8 cellular contexts compared by ENCODE assay signal in genomic region chr11:32176223-32176811, GRCh38.
A peak's percentile ranks its signal among the peaks of the same experiment; 100 is the strongest.
DNase-seq lines count a peak whose midpoint lies in the region; ATAC-seq and TF ChIP-seq lines count a peak whose summit lies in the region.

No MANE protein-coding gene starts in this region.

- H3K27ac ChIP-seq in IMR-90 (ENCODE audit: insufficient read depth, low read length) (no peak overlapping the region), OCI-LY1 (ENCODE audit: low read depth, low read length, poor library complexity, severe bottlenecking) (no peak overlapping the region)

- no peaks in the 10 kb centered on the region for H3K4me1 ChIP-seq in IMR-90 (ENCODE audit: control insufficient read depth, insufficient read depth, low read length)
- no peaks in the 10 kb centered on the region for H3K4me1 ChIP-seq in OCI-LY1 (ENCODE audit: insufficient read depth, low read length, severe bottlenecking)

- H3K4me3 ChIP-seq in IMR-90 (ENCODE audit: insufficient read depth, low read depth, low read length) (no peak overlapping the region), OCI-LY1 (ENCODE audit: low read depth, low read length, poor library complexity, severe bottlenecking) (no peak overlapping the region)

- H3K4ac ChIP-seq in IMR-90 (ENCODE audit: low read depth, low read length), result no peak overlapping the region

- peaks cover 21 to 22% of the 10 kb centered on the region in 2 donors for H3K27me3 Mint-ChIP-seq in natural killer cell (ENCODE audit: low read depth in 2 of 2)
- no peaks in the 10 kb centered on the region for H3K27me3 Mint-ChIP-seq in stimulated activated memory B cell treated with anti-CD40 and anti-IgM and Interleukin-4, amounts not matched to agents 10 μg/mL and 1 μg/mL and 100 μg/mL, for 72 hours

- H3K9me3 ChIP-seq in IMR-90 (ENCODE audit: control insufficient read depth, insufficient read depth, low read length) (no peaks in the 10 kb centered on the region), OCI-LY1 (ENCODE audit: low read length) (no peaks in the 10 kb centered on the region)

- H3K23ac ChIP-seq in IMR-90 (ENCODE audit: low read depth, low read length), result no peak overlapping the region

- H2BK15ac ChIP-seq in IMR-90 (ENCODE audit: low read depth, low read length), result no peak overlapping the region

- no peak overlapping the region for H4K5ac ChIP-seq in IMR-90 (ENCODE audit: low read depth, low read length)

- no peak overlapping the region for H3K4me3 Mint-ChIP-seq in natural killer cell
- no peak overlapping the region for H3K4me3 Mint-ChIP-seq in stimulated activated memory B cell treated with anti-CD40 and anti-IgM and Interleukin-4, amounts not matched to agents 10 μg/mL and 1 μg/mL and 100 μg/mL, for 72 hours

- in situ Hi-C loops in IMR-90 (cut with MboI; ENCODE audit: low sequenced_read_pairs), result no loop called here

- no peak overlapping the region for H3K27ac Mint-ChIP-seq in natural killer cell
- no peak overlapping the region for H3K27ac Mint-ChIP-seq in stimulated activated memory B cell treated with anti-CD40 and anti-IgM and Interleukin-4, amounts not matched to agents 10 μg/mL and 1 μg/mL and 100 μg/mL, for 72 hours

- H3K79me2 ChIP-seq in OCI-LY1 (ENCODE audit: insufficient read depth, low read length), result no peaks in the 10 kb centered on the region

- WGBS in IMR-90 (ENCODE audit: extremely low coverage in 2 of 2, insufficient read length in 1 of 2), 2 experiments, result 0% methylated on average over 1 of the region's 7 CpGs; no CpG with 5 or more reads in 1 of the 2 experiments

- TF ChIP-seq POLR2A in IMR-90 (IDR thresholded peaks at IDR 0.05; ENCODE audit: low read depth, low read length) (no peak), erythroblast (IDR thresholded peaks at IDR 0.05; ENCODE audit: low read length) (no peak)

- TF ChIP-seq CTCF in IMR-90 (conservative IDR thresholded peaks at IDR 0.05; ENCODE audit: low read depth, low read length) (peak; percentile 96), OCI-LY1 (IDR thresholded peaks at IDR 0.05; ENCODE audit: low read length) (peak; percentile 78), natural killer cell (IDR thresholded peaks at IDR 0.05) (peak; percentile 92)

- H4K20me1 ChIP-seq in IMR-90 (ENCODE audit: insufficient read depth, low read length), result no peaks in the 10 kb centered on the region
- H4K20me1 ChIP-seq in OCI-LY1 (ENCODE audit: insufficient read depth, low read length), result no peaks in the 10 kb centered on the region

- no peak overlapping the region for H3K18ac ChIP-seq in IMR-90 (ENCODE audit: low read depth, low read length)

- H3K27me3 ChIP-seq in IMR-90 (ENCODE audit: control insufficient read depth, insufficient read depth, low read length), result peaks cover 12% of the 10 kb centered on the region
- H3K27me3 ChIP-seq in OCI-LY1 (ENCODE audit: insufficient read depth, low read length), result no peaks in the 10 kb centered on the region

- H3K9me2 ChIP-seq in OCI-LY1 (ENCODE audit: low read depth, low read length), result no peaks in the 10 kb centered on the region

- H3K56ac ChIP-seq in IMR-90 (ENCODE audit: extremely low read depth, insufficient read depth, low read length), result no peak overlapping the region

- no peaks in the 10 kb centered on the region for H3K36me3 ChIP-seq in IMR-90 (ENCODE audit: control insufficient read depth, insufficient read depth, low read length)
- no peaks in the 10 kb centered on the region for H3K36me3 ChIP-seq in OCI-LY1 (ENCODE audit: insufficient read depth, low read length)

- no peaks in the 10 kb centered on the region for H3K9me3 Mint-ChIP-seq in natural killer cell
- H3K9me3 Mint-ChIP-seq in stimulated activated memory B cell treated with anti-CD40 and anti-IgM and Interleukin-4, amounts not matched to agents 10 μg/mL and 1 μg/mL and 100 μg/mL, for 72 hours, result no peaks in the 10 kb centered on the region

- no peak overlapping the region for H2BK120ac ChIP-seq in IMR-90 (ENCODE audit: low read depth, low read length)

- H4K91ac ChIP-seq in IMR-90 (ENCODE audit: insufficient read depth, low read depth, low read length), result no peak overlapping the region

- peaks cover 0 to 6% of the 10 kb centered on the region in 2 donors for H3K4me1 Mint-ChIP-seq in natural killer cell
- H3K4me1 Mint-ChIP-seq in stimulated activated memory B cell treated with anti-CD40 and anti-IgM and Interleukin-4, amounts not matched to agents 10 μg/mL and 1 μg/mL and 100 μg/mL, for 72 hours, result peaks cover 3% of the 10 kb centered on the region

- H2AK9ac ChIP-seq in IMR-90 (replicated peaks; ENCODE audit: low read depth, low read length, poor library complexity), result no peak overlapping the region

- H2BK20ac ChIP-seq in IMR-90 (ENCODE audit: low read depth, low read length), result no peak overlapping the region

- H3K79me1 ChIP-seq in IMR-90 (ENCODE audit: low read depth in 1 of 2, low read length in 2 of 2), result no peaks in the 10 kb centered on the region

- dilution Hi-C loops in IMR-90 (cut with HindIII; ENCODE audit: low sequenced_read_pairs, unreplicated experiment), result no loop called here

- intact Hi-C loops in IMR-90 (cut with micrococcal nuclease) (loop anchor here (1.0 to 10.0 kb wide), 7 partner anchors 121 to 1069 kb away; no protein-coding TSS in a partner anchor), natural killer cell (cut with micrococcal nuclease) (loop anchor here (1.0 to 10.0 kb wide), 4 partner anchors 124 to 1069 kb away; no protein-coding TSS in a partner anchor)

- DNase-seq in DMS 273 (lab: John Stamatoyannopoulos, UW; ENCODE audit: unreplicated experiment), result peak; percentile 92
- peak; percentile 76 for DNase-seq in IMR-90
- DNase-seq in activated CD8-positive, alpha-beta memory T cell treated with anti-CD3 and anti-CD28 coated beads, Interleukin-2, amount 50 U/mL, for 48 hours, result peak; percentile 87
- peak; percentile 83 to 91 for DNase-seq in erythroblast (lab: John Stamatoyannopoulos, UW)
- DNase-seq in natural killer cell, result peak; percentile 69

- H3K14ac ChIP-seq in IMR-90 (replicated peaks; ENCODE audit: low read depth, low read length), result no peak overlapping the region

- H4K8ac ChIP-seq in IMR-90 (ENCODE audit: low read depth in 2 of 2, low read length in 2 of 2), result no peak overlapping the region

- peak; percentile 68 for ATAC-seq in GM21423 (IDR thresholded peaks at IDR 0.05; ENCODE audit: unreplicated experiment)
- ATAC-seq in IMR-90 (ENCODE audit: low read depth), result peak; percentile 62; the same call in 1 of the 2 replicates
- ATAC-seq in natural killer cell, result peak; percentile 83 to 95 (median 88)
- peak; percentile 60 for ATAC-seq in stimulated activated memory B cell treated with anti-CD40 and anti-IgM and Interleukin-4, amounts not matched to agents 10 μg/mL and 1 μg/mL and 100 μg/mL, for 72 hours

- H3K36me3 Mint-ChIP-seq in natural killer cell, result no peaks in the 10 kb centered on the region
- no peaks in the 10 kb centered on the region for H3K36me3 Mint-ChIP-seq in stimulated activated memory B cell treated with anti-CD40 and anti-IgM and Interleukin-4, amounts not matched to agents 10 μg/mL and 1 μg/mL and 100 μg/mL, for 72 hours

- H2AFZ ChIP-seq in IMR-90 (replicated peaks; ENCODE audit: low read length, poor library complexity), result no peak overlapping the region
- no peak overlapping the region for H2AFZ ChIP-seq in OCI-LY1 (ENCODE audit: low read length)

- BruUV-seq in IMR-90 (replicated peaks; lab: Mats Ljungman, UMichigan), result no TSS peak

- POLR2A ChIA-PET in IMR-90 (lab: Charles Lee; ENCODE audit: unreplicated experiment), result no interaction called here

- peak; percentile 95 for TF ChIP-seq RAD21 in IMR-90 (IDR thresholded peaks at IDR 0.05; ENCODE audit: low read length)

- H3K4me2 ChIP-seq in IMR-90 (ENCODE audit: low read depth, low read length), result no peak overlapping the region
- H3K4me2 ChIP-seq in OCI-LY1 (ENCODE audit: low read length), result no peak overlapping the region

- no peak overlapping the region for H2BK5ac ChIP-seq in IMR-90 (ENCODE audit: low read depth, low read length, poor library complexity, severe bottlenecking)

- no peaks in the 10 kb centered on the region for H3F3A ChIP-seq in OCI-LY1 (ENCODE audit: insufficient read depth, low read length)

- H3K9me1 ChIP-seq in IMR-90 (ENCODE audit: insufficient read depth, low read length), result 0 out of 2 replicates have a peak, but pooled peaks cover under 1% of the 10 kb centered on the region

- H3K9ac ChIP-seq in IMR-90 (ENCODE audit: low read depth, low read length) (no peak overlapping the region), OCI-LY1 (ENCODE audit: low read length) (no peak overlapping the region)

- CTCF ChIA-PET in IMR-90 (lab: Yijun Ruan, JAX), result interaction anchor here (0.6 to 2.1 kb wide), 16 partner anchors 13 to 1707 kb away, joined by 3 to 24 read pairs (median 4); no protein-coding TSS in a partner anchor

- no peak overlapping the region for H2AK5ac ChIP-seq in IMR-90 (ENCODE audit: low read depth, low read length)

TF ChIP-seq in IMR-90, 13 proteins besides CTCF, POLR2A, EP300 and RAD21 (continues in another document):
- TF ChIP-seq NFE2L2 (IDR thresholded peaks at IDR 0.05; ENCODE audit: low read depth, low read length) (no peak), RFX5 (IDR thresholded peaks at IDR 0.05; ENCODE audit: low read depth, low read length) (no peak), CEBPB (IDR thresholded peaks at IDR 0.05; ENCODE audit: low read depth, low read length) (peak; percentile 24; the same call in 1 of the 2 replicates), ELK1 (IDR thresholded peaks at IDR 0.05; ENCODE audit: borderline replicate concordance, low read depth, low read length) (no peak), MXI1 (IDR thresholded peaks at IDR 0.05; ENCODE audit: borderline replicate concordance, low read depth, low read length) (no peak), MAFK (IDR thresholded peaks at IDR 0.05; ENCODE audit: low read depth, low read length) (no peak), USF2 (IDR thresholded peaks at IDR 0.05; ENCODE audit: low read depth, low read length) (no peak), BHLHE40 (IDR thresholded peaks at IDR 0.05; ENCODE audit: low read depth, low read length) (no peak), SMC3 (IDR thresholded peaks at IDR 0.05; ENCODE audit: low read depth, low read length) (peak; percentile 81)
